Comparison of ENCODE assay signal across 13 cellular contexts in genomic region chr1:30087465-30087864, GRCh38.
A peak's percentile ranks its signal among the peaks of the same experiment; 100 is the strongest.
DNase-seq lines count a peak whose midpoint lies in the region; ATAC-seq and TF ChIP-seq lines count a peak whose summit lies in the region.
"Had no signal": no experiment of that assay in that cellular context is flagged by ENCODE, and none has a peak within 500 bp of the region (broad histone marks: within the 10 kb centered on the region; RNA-seq: fewer than 3 reads in every experiment).

No MANE protein-coding gene starts in this region.

- H3K4ac ChIP-seq in H9 (ENCODE audit: low read depth, low read length), result no peak overlapping the region

- H4K91ac ChIP-seq in H9 (ENCODE audit: insufficient read length, low read depth, low read length), result no peak overlapping the region

- no peak overlapping the region for H3T11ph ChIP-seq in H9 (ENCODE audit: low read length)

- H3K14ac ChIP-seq in H9 (ENCODE audit: insufficient read depth, low read length), result no peak overlapping the region

- ATAC-seq in GM18502 (IDR thresholded peaks at IDR 0.05; ENCODE audit: poor library complexity, unreplicated experiment), result no peak
- ATAC-seq: stimulated activated naive B cell treated with anti-CD40 and anti-IgM and Interleukin-4, amounts not matched to agents 10 μg/mL and 1 μg/mL and 100 μg/mL, for 72 hours had no signal

- H2BK15ac ChIP-seq in H9 (ENCODE audit: low read depth, low read length), result no peak overlapping the region

- H3K56ac ChIP-seq in H9 (ENCODE audit: insufficient read length, low read depth, low read length), result no peak overlapping the region

- H3K9me3 Mint-ChIP-seq in H9, result peaks cover 16 to 18% of the 10 kb centered on the region in 2 experiments
- peaks cover 14% of the 10 kb centered on the region for H3K9me3 Mint-ChIP-seq in T-helper 2 cell treated with Interferon-gamma antibody and Interleukin-4, amounts not matched to agents 5 μg/mL and 100 μg/mL, for 36 hours

- H2AK5ac ChIP-seq in H9 (ENCODE audit: insufficient read length, low read length), result no peak overlapping the region

- peak; percentile 45 for TF ChIP-seq CTCF in BE2C (IDR thresholded peaks at IDR 0.05; ENCODE audit: low read depth, low read length)
- TF ChIP-seq CTCF in H9 (conservative IDR thresholded peaks at IDR 0.05), result peak; percentile 65
- no peak for TF ChIP-seq CTCF in vagina (IDR thresholded peaks at IDR 0.05)

- no peaks in the 10 kb centered on the region for H3K9me3 ChIP-seq in BE2C
- H3K9me3 ChIP-seq in H9 (ENCODE audit: control insufficient read depth, low read depth, low read length), result no peaks in the 10 kb centered on the region
- H3K9me3 ChIP-seq in vagina, result peaks cover 2% of the 10 kb centered on the region

- H3K27ac Mint-ChIP-seq in H9, result no peak overlapping the region
- no peak overlapping the region for H3K27ac Mint-ChIP-seq in T-helper 2 cell treated with Interferon-gamma antibody and Interleukin-4, amounts not matched to agents 5 μg/mL and 100 μg/mL, for 36 hours
- H3K27ac Mint-ChIP-seq: stimulated activated naive B cell treated with anti-CD40 and anti-IgM and Interleukin-4, amounts not matched to agents 10 μg/mL and 1 μg/mL and 100 μg/mL, for 72 hours had no signal

- H3K9ac ChIP-seq in H9 (ENCODE audit: extremely low read depth, insufficient read length, low read length), result no peak overlapping the region

- no peaks in the 10 kb centered on the region for H3K23me2 ChIP-seq in H9 (ENCODE audit: insufficient read length, low read depth, low read length, poor library complexity, severe bottlenecking)

- peaks cover 7% of the 10 kb centered on the region for H3K27me3 Mint-ChIP-seq in H9 (ENCODE audit: low read depth)
- no peaks in the 10 kb centered on the region for H3K27me3 Mint-ChIP-seq in T-helper 2 cell treated with Interferon-gamma antibody and Interleukin-4, amounts not matched to agents 5 μg/mL and 100 μg/mL, for 36 hours (ENCODE audit: low read depth)

- no peak overlapping the region for H2BK12ac ChIP-seq in H9 (ENCODE audit: insufficient read length, low read depth, low read length)

- peaks cover 8 to 16% of the 10 kb centered on the region in 2 experiments for H3K4me1 Mint-ChIP-seq in H9
- no peaks in the 10 kb centered on the region for H3K4me1 Mint-ChIP-seq in T-helper 2 cell treated with Interferon-gamma antibody and Interleukin-4, amounts not matched to agents 5 μg/mL and 100 μg/mL, for 36 hours (ENCODE audit: low read depth)
- H3K4me1 Mint-ChIP-seq: stimulated activated naive B cell treated with anti-CD40 and anti-IgM and Interleukin-4, amounts not matched to agents 10 μg/mL and 1 μg/mL and 100 μg/mL, for 72 hours had no signal

- H3K27me3 ChIP-seq in BE2C, result no peaks in the 10 kb centered on the region
- H3K27me3 ChIP-seq in H9 (ENCODE audit: insufficient read depth, low read length), result no peaks in the 10 kb centered on the region
- no peaks in the 10 kb centered on the region for H3K27me3 ChIP-seq in vagina

- no peak overlapping the region for H3K23ac ChIP-seq in H9 (ENCODE audit: insufficient read length, low read depth, low read length)

- no peak overlapping the region for H3K27ac ChIP-seq in H9 (ENCODE audit: insufficient read length, low read depth, low read length)
- no peak overlapping the region for H3K27ac ChIP-seq in vagina

- H3K79me2 ChIP-seq in H9 (ENCODE audit: insufficient read depth, low read length), result no peaks in the 10 kb centered on the region

- no peak overlapping the region for H3K4me3 Mint-ChIP-seq in H9
- H3K4me3 Mint-ChIP-seq in T-helper 2 cell treated with Interferon-gamma antibody and Interleukin-4, amounts not matched to agents 5 μg/mL and 100 μg/mL, for 36 hours, result no peak overlapping the region
- H3K4me3 Mint-ChIP-seq: stimulated activated naive B cell treated with anti-CD40 and anti-IgM and Interleukin-4, amounts not matched to agents 10 μg/mL and 1 μg/mL and 100 μg/mL, for 72 hours had no signal

- no peak overlapping the region for H4K8ac ChIP-seq in H9 (replicated peaks; ENCODE audit: insufficient read length, low read depth, low read length)

- peaks cover 6% of the 10 kb centered on the region for H3K4me1 ChIP-seq in BE2C
- no peaks in the 10 kb centered on the region for H3K4me1 ChIP-seq in H9 (ENCODE audit: insufficient read depth, low read length)
- peaks cover 35% of the 10 kb centered on the region for H3K4me1 ChIP-seq in vagina

- H3K4me3 ChIP-seq in BE2C (ENCODE audit: low read depth, low read length), result no peak overlapping the region
- H3K4me3 ChIP-seq in vagina, result no peak overlapping the region

- no peak overlapping the region for H2AFZ ChIP-seq in H9 (ENCODE audit: low read length)

- H2BK120ac ChIP-seq in H9 (ENCODE audit: low read depth, low read length, poor library complexity, severe bottlenecking), result no peak overlapping the region

- no peak for DNase-seq in BE2C
- DNase-seq in H9, result peak; percentile 72
- DNase-seq in UCSD-AML1 (lab: John Stamatoyannopoulos, UW; ENCODE audit: unreplicated experiment), result peak; percentile 36
- DNase-seq in islet precursor cell, result peak; percentile 60
- no peak for DNase-seq in vagina (ENCODE audit: extremely low spot score in 2 of 2)
- no peak for DNase-seq in T-helper 2 cell treated with Interferon-gamma antibody and Interleukin-4, amounts not matched to agents 5 μg/mL and 100 μg/mL, for 36 hours (ENCODE audit: low spot score)
- no peak for DNase-seq in NCI-H446 (lab: John Stamatoyannopoulos, UW)
- DNase-seq: activated T-cell treated with anti-CD3 and anti-CD28 coated beads, Interleukin-2, amount 50 U/mL, for 1 hour; effector CD4-positive, alpha-beta T cell; NCI-H1105; stimulated activated naive B cell treated with anti-CD40 and anti-IgM and Interleukin-4, amounts not matched to agents 10 μg/mL and 1 μg/mL and 100 μg/mL, for 72 hours; T-helper 1 cell had no signal

- no peak overlapping the region for H3K18ac ChIP-seq in H9 (ENCODE audit: insufficient read length, low read depth, low read length)

- H2BK20ac ChIP-seq in H9 (ENCODE audit: low read depth, low read length, poor library complexity, severe bottlenecking), result no peak overlapping the region

- H3K4me2 ChIP-seq in H9 (ENCODE audit: insufficient read depth, insufficient read length, low read length), result no peak overlapping the region

- no peak overlapping the region for H2BK5ac ChIP-seq in H9 (ENCODE audit: insufficient read length, low read length)

- H3K79me1 ChIP-seq in H9 (ENCODE audit: insufficient read depth, low read depth, low read length, poor library complexity, severe bottlenecking), result no peaks in the 10 kb centered on the region

- TF ChIP-seq POLR2A in vagina (IDR thresholded peaks at IDR 0.05), result no peak

- peaks cover 2 to 15% (median 13%) of the 10 kb centered on the region in 3 experiments; a peak in 6 of 7 replicates for H3K36me3 Mint-ChIP-seq in H9 (ENCODE audit: insufficient read depth in 1 of 3, low read depth in 3 of 3)
- no peaks in the 10 kb centered on the region for H3K36me3 Mint-ChIP-seq in T-helper 2 cell treated with Interferon-gamma antibody and Interleukin-4, amounts not matched to agents 5 μg/mL and 100 μg/mL, for 36 hours (ENCODE audit: low read depth)

- H4K20me1 ChIP-seq in H9 (ENCODE audit: control insufficient read depth, insufficient read depth, insufficient read length), result no peaks in the 10 kb centered on the region

- H3K36me3 ChIP-seq in BE2C (no peaks in the 10 kb centered on the region), vagina (no peaks in the 10 kb centered on the region)

- WGBS in H9 (ENCODE audit: extremely low coverage, insufficient read length, low lambda C conversion rate), result no CpG with 5 or more reads among the region's 6 CpGs

- intact Hi-C loops in vagina (cut with DNase I), result no loop called here

- H4K5ac ChIP-seq in H9 (ENCODE audit: insufficient read length, low read depth, low read length), result no peak overlapping the region

Comparison
In these comparisons a context has a peak if more than half of its experiments do, and no peak if none do; other contexts are left out.
1. DNase-seq: peak in H9 (single experiment), UCSD-AML1 (single experiment) and islet precursor cell (single experiment); none in BE2C (single experiment), vagina (0 of 2), T-helper 2 cell treated with Interferon-gamma antibody and Interleukin-4, amounts not matched to agents 5 μg/mL and 100 μg/mL, for 36 hours (single experiment) and NCI-H446 (0 of 2).
2. CTCF ChIP-seq: peak in BE2C (single experiment) and H9 (single experiment); none in vagina (0 of 3).